Comparison of ENCODE assay signal across 1 cellular context in the genomic region with DNA sequence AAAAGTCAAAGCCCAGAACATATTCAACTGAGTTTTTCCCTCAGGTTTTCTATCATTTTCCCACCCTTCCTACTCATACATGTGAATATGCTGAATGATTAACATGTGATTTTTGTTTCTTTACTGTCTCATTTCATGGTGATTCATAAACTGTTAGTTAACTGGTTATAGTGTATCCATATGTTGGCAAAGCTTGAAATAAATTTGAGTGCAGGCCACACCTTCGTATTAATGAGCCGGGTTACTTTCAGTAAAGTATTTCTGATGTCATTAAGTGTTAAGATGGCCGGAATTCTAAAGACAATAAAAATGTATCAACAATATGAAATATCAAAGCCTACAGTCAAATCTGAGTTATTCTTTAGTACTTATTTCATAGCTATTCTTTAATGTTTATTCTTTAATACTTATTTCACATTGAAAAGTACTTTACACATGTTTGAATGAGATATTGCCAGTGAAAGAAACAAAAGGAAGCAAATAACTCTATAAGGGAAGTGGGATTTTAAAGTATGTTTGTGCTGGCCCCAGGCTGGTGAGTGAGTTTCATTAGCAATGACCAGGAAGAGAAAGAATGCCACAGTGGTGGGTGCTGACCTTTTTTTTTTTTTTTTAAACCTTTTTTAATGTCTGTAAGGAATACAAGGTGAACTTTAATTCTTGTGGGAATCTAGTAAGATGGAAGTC.
TF ChIP-seq lines count a peak whose summit lies in the region.

No MANE protein-coding gene starts in this region.

TF ChIP-seq in WTC11, 78 proteins besides CTCF, POLR2A, EP300 and RAD21 (continued from another document):
- no peak for TF ChIP-seq ZNF281 (CRISPR knock-in tag; IDR thresholded peaks at IDR 0.05)
- no peak for TF ChIP-seq ZNF263 (CRISPR knock-in tag; IDR thresholded peaks at IDR 0.05; ENCODE audit: low read depth)
- TF ChIP-seq NFYB (CRISPR knock-in tag; conservative IDR thresholded peaks at IDR 0.05; ENCODE audit: low read depth) = no peak
- TF ChIP-seq KAT7 (CRISPR knock-in tag; IDR thresholded peaks at IDR 0.05; ENCODE audit: borderline replicate concordance) = no peak
- TF ChIP-seq NR2C2 (CRISPR knock-in tag; IDR thresholded peaks at IDR 0.05) = no peak
- TF ChIP-seq ZNF317 (CRISPR knock-in tag; IDR thresholded peaks at IDR 0.05; ENCODE audit: borderline replicate concordance, low read depth) = no peak
- TF ChIP-seq, protein P1, sequence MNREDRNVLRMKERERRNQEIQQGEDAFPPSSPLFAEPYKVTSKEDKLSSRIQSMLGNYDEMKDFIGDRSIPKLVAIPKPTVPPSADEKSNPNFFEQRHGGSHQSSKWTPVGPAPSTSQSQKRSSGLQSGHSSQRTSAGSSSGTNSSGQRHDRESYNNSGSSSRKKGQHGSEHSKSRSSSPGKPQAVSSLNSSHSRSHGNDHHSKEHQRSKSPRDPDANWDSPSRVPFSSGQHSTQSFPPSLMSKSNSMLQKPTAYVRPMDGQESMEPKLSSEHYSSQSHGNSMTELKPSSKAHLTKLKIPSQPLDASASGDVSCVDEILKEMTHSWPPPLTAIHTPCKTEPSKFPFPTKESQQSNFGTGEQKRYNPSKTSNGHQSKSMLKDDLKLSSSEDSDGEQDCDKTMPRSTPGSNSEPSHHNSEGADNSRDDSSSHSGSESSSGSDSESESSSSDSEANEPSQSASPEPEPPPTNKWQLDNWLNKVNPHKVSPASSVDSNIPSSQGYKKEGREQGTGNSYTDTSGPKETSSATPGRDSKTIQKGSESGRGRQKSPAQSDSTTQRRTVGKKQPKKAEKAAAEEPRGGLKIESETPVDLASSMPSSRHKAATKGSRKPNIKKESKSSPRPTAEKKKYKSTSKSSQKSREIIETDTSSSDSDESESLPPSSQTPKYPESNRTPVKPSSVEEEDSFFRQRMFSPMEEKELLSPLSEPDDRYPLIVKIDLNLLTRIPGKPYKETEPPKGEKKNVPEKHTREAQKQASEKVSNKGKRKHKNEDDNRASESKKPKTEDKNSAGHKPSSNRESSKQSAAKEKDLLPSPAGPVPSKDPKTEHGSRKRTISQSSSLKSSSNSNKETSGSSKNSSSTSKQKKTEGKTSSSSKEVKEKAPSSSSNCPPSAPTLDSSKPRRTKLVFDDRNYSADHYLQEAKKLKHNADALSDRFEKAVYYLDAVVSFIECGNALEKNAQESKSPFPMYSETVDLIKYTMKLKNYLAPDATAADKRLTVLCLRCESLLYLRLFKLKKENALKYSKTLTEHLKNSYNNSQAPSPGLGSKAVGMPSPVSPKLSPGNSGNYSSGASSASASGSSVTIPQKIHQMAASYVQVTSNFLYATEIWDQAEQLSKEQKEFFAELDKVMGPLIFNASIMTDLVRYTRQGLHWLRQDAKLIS (CRISPR knock-in tag; IDR thresholded peaks at IDR 0.05; ENCODE audit: borderline replicate concordance) = no peak
- TF ChIP-seq TP53 (CRISPR knock-in tag; IDR thresholded peaks at IDR 0.05) = no peak
- TF ChIP-seq ZNF423 (CRISPR knock-in tag; IDR thresholded peaks at IDR 0.05) = no peak
- no peak for TF ChIP-seq GRHL2 (CRISPR knock-in tag; IDR thresholded peaks at IDR 0.05; ENCODE audit: insufficient replicate concordance, severe bottlenecking)
- TF ChIP-seq CREB1 (CRISPR knock-in tag; IDR thresholded peaks at IDR 0.05) = no peak
- TF ChIP-seq ZNF219 (CRISPR knock-in tag; IDR thresholded peaks at IDR 0.05; ENCODE audit: borderline replicate concordance) = no peak
- no peak for TF ChIP-seq FOXK1 (CRISPR knock-in tag; IDR thresholded peaks at IDR 0.05)
- TF ChIP-seq NR3C1 (CRISPR knock-in tag; conservative IDR thresholded peaks at IDR 0.05; ENCODE audit: low read depth) = no peak
- no peak for TF ChIP-seq ZBTB43 (CRISPR knock-in tag; IDR thresholded peaks at IDR 0.05)
- no peak for TF ChIP-seq ATF6 (CRISPR knock-in tag; IDR thresholded peaks at IDR 0.05)
- TF ChIP-seq, protein P2, sequence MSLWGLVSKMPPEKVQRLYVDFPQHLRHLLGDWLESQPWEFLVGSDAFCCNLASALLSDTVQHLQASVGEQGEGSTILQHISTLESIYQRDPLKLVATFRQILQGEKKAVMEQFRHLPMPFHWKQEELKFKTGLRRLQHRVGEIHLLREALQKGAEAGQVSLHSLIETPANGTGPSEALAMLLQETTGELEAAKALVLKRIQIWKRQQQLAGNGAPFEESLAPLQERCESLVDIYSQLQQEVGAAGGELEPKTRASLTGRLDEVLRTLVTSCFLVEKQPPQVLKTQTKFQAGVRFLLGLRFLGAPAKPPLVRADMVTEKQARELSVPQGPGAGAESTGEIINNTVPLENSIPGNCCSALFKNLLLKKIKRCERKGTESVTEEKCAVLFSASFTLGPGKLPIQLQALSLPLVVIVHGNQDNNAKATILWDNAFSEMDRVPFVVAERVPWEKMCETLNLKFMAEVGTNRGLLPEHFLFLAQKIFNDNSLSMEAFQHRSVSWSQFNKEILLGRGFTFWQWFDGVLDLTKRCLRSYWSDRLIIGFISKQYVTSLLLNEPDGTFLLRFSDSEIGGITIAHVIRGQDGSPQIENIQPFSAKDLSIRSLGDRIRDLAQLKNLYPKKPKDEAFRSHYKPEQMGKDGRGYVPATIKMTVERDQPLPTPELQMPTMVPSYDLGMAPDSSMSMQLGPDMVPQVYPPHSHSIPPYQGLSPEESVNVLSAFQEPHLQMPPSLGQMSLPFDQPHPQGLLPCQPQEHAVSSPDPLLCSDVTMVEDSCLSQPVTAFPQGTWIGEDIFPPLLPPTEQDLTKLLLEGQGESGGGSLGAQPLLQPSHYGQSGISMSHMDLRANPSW (CRISPR knock-in tag; conservative IDR thresholded peaks at IDR 0.05; ENCODE audit: low read depth) = no peak
- no peak for TF ChIP-seq MLX (CRISPR knock-in tag; IDR thresholded peaks at IDR 0.05)
